8 cellular contexts compared by ENCODE assay signal in genomic region chr20:32285621-32286334, GRCh38. TPM values are rescaled to one million over a fixed set of nuclear protein-coding genes. Genes with fewer than 3 reads are reported as not detected.
DNase-seq lines count a peak whose midpoint lies in the region; ATAC-seq and TF ChIP-seq lines count a peak whose summit lies in the region.

No MANE protein-coding gene starts in this region.

- peak overlapping the region; percentile 56 for H3K9ac ChIP-seq in SU-DHL-6 (ENCODE audit: low read length)

- TF ChIP-seq CTCF in SU-DHL-6 (IDR thresholded peaks at IDR 0.05; ENCODE audit: insufficient read depth, low read length, poor library complexity, severe bottlenecking) (no peak), testis (IDR thresholded peaks at IDR 0.05) (no peak)

- ATAC-seq in GM18517 (IDR thresholded peaks at IDR 0.05; ENCODE audit: unreplicated experiment) (peak; percentile 77), HG02763 (IDR thresholded peaks at IDR 0.05; ENCODE audit: unreplicated experiment) (peak; percentile 72), esophagus mucosa (peak; percentile 32)

- H3K4me3 ChIP-seq in SU-DHL-6 (ENCODE audit: insufficient read depth, low read length, poor library complexity, severe bottlenecking) (peak overlapping the region; percentile 45), testis (no peak overlapping the region)

- no peaks in the 10 kb centered on the region for H4K20me1 ChIP-seq in SU-DHL-6 (ENCODE audit: low read depth, low read length)

- H3K36me3 ChIP-seq in SU-DHL-6 (ENCODE audit: low read length) (0 out of 2 replicates have a peak, but pooled peaks cover 5% of the 10 kb centered on the region), testis (ENCODE audit: low read depth, missing control alignments) (no peaks in the 10 kb centered on the region)

- peak overlapping the region; percentile 99 for H3K27ac ChIP-seq in SU-DHL-6 (ENCODE audit: low read depth, low read length)
- H3K27ac ChIP-seq in testis, result peak overlapping the region in 1 of 2 donors; percentile 4

- H3K4me1 ChIP-seq in testis, result peaks cover 8% of the 10 kb centered on the region

- peaks cover 70% of the 10 kb centered on the region for H3K79me2 ChIP-seq in SU-DHL-6 (ENCODE audit: insufficient read depth, low read length)

- WGBS in testis, 2 donors, result 60% methylated on average over 4 of the region's 4 CpGs

- H3K4me2 ChIP-seq in SU-DHL-6 (ENCODE audit: low read depth, low read length, poor library complexity, severe bottlenecking), result peak overlapping the region; percentile 94

- H3F3A ChIP-seq in SU-DHL-6 (ENCODE audit: insufficient read depth), result peaks cover 57% of the 10 kb centered on the region

- no peaks in the 10 kb centered on the region for H3K27me3 ChIP-seq in SU-DHL-6 (ENCODE audit: low read length)
- H3K27me3 ChIP-seq in testis, result no peaks in the 10 kb centered on the region

- intact Hi-C loops in testis (cut with DNase I; ENCODE audit: low total_unique reads), result no loop called here

- H3K9me2 ChIP-seq in SU-DHL-6 (replicated peaks; ENCODE audit: insufficient read depth, low read length), result no peaks in the 10 kb centered on the region

- H3K9me3 ChIP-seq in SU-DHL-6 (ENCODE audit: insufficient read depth, low read length) (no peaks in the 10 kb centered on the region), testis (no peaks in the 10 kb centered on the region)

- TF ChIP-seq POLR2A in testis (IDR thresholded peaks at IDR 0.05), result no peak

- peak; percentile 43 to 58 for DNase-seq in stimulated activated CD4-positive, alpha-beta T cell treated with anti-CD3 and anti-CD28 coated beads, Interleukin-2, amount 100 ng/mL, for 24 hours
- DNase-seq in NCI-H82 (lab: John Stamatoyannopoulos, UW) (no peak), COLO668 (lab: John Stamatoyannopoulos, UW; ENCODE audit: unreplicated experiment) (no peak), testis (no peak)

- H2AFZ ChIP-seq in SU-DHL-6 (ENCODE audit: low read depth, low read length, severe bottlenecking), result no peak overlapping the region

RNA-seq across cellular contexts. Expression of gene KIF3B, which starts 8.3 kb away (rescaled TPM):
- total RNA-seq in esophagus mucosa (11.9 TPM), testis (10 to 100 TPM; 33.1 to 41.2 TPM)
- polyA plus RNA-seq in testis (ENCODE audit: insufficient read depth, low read depth, low replicate concordance), result 55.6 TPM

Comparison
In these comparisons a context has a peak if more than half of its experiments do, and no peak if none do; other contexts are left out.
1. DNase-seq: peak in stimulated activated CD4-positive, alpha-beta T cell treated with anti-CD3 and anti-CD28 coated beads, Interleukin-2, amount 100 ng/mL, for 24 hours (2 of 2); none in NCI-H82 (single experiment), COLO668 (single experiment) and testis (single experiment).
2. Peak in every context shown above with its lines, with median percentiles within 50 percentile points of each other: ATAC-seq.